1 cellular context compared by ENCODE assay signal in genomic region chr5:150401076-150401375, GRCh38.
TF ChIP-seq lines count a peak whose summit lies in the region.

No MANE protein-coding gene starts in this region.

TF ChIP-seq in K562, 482 proteins besides CTCF, POLR2A, EP300 and RAD21:
- peak; percentile 18; the same call in 1 of the 2 replicates for TF ChIP-seq CBFA2T3 (IDR thresholded peaks at IDR 0.05)
- TF ChIP-seq RBM39 (optimal IDR thresholded peaks at IDR 0.05; ENCODE audit: low read depth, low read length) = no peak
- peak; percentile 41 for TF ChIP-seq MEIS2 (IDR thresholded peaks at IDR 0.05; ENCODE audit: partially characterized antibody)
